Comparison of ENCODE assay signal across 1 cellular context in genomic region chr16:84811529-84811928, GRCh38.
TF ChIP-seq lines count a peak whose summit lies in the region.

No MANE protein-coding gene starts in this region.

TF ChIP-seq in K562, 482 proteins besides CTCF, POLR2A, EP300 and RAD21:
- TF ChIP-seq NCOA2 (IDR thresholded peaks at IDR 0.05; ENCODE audit: partially characterized antibody in 2 of 2), result no peak
- TF ChIP-seq HLTF (IDR thresholded peaks at IDR 0.05), result peak; percentile 62; the same call in 1 of the 2 replicates
- peak; percentile 24 to 38; a peak in 1 of 4 replicates for TF ChIP-seq KDM1A (IDR thresholded peaks at IDR 0.05)
- TF ChIP-seq ZNF277 (CRISPR knock-in tag; IDR thresholded peaks at IDR 0.05; ENCODE audit: borderline replicate concordance), result no peak
- TF ChIP-seq RFX1 (IDR thresholded peaks at IDR 0.05), result no peak
- peak; percentile 93 for TF ChIP-seq RBM25 (IDR thresholded peaks at IDR 0.05; ENCODE audit: low read depth, low read length, severe bottlenecking)
- no peak for TF ChIP-seq ZNF239 (CRISPR knock-in tag; IDR thresholded peaks at IDR 0.05)
- TF ChIP-seq SMARCA5 (IDR thresholded peaks at IDR 0.05), result peak; percentile 67; the same call in 1 of the 2 replicates
- TF ChIP-seq ADNP (tag; IDR thresholded peaks at IDR 0.05), result peak; percentile 75; the same call in 1 of the 2 replicates
- peak; percentile 81 for TF ChIP-seq BCOR (IDR thresholded peaks at IDR 0.05)
- TF ChIP-seq ZFP30 (CRISPR knock-in tag; IDR thresholded peaks at IDR 0.05; ENCODE audit: borderline replicate concordance), result no peak
- no peak for TF ChIP-seq PML (IDR thresholded peaks at IDR 0.05; ENCODE audit: low read length)
- no peak for TF ChIP-seq PPARD (CRISPR knock-in tag; IDR thresholded peaks at IDR 0.05)
- TF ChIP-seq MAZ (CRISPR knock-in tag; conservative IDR thresholded peaks at IDR 0.05 in 1 of 2, IDR thresholded peaks at IDR 0.05 in 1 of 2), result no peak
- TF ChIP-seq MYNN (IDR thresholded peaks at IDR 0.05), result no peak
- no peak for TF ChIP-seq MYNN (CRISPR knock-in tag; IDR thresholded peaks at IDR 0.05)
- TF ChIP-seq ZNF212 (CRISPR knock-in tag; IDR thresholded peaks at IDR 0.05), result no peak
- TF ChIP-seq RCOR1 (IDR thresholded peaks at IDR 0.05; ENCODE audit: borderline replicate concordance in 1 of 2, low read depth in 2 of 2, low read length in 2 of 2), result peak in 1 of 2 experiments; percentile 56; a peak in 1 of 4 replicates
